14 cellular contexts compared by ENCODE assay signal in genomic region chr5:17325770-17326599, GRCh38.
DNase-seq lines count a peak whose midpoint lies in the region; ATAC-seq and TF ChIP-seq lines count a peak whose summit lies in the region.
"Had no signal": no experiment of that assay in that cellular context is flagged by ENCODE, and none has a peak within 500 bp of the region (broad histone marks: within the 10 kb centered on the region; RNA-seq: fewer than 3 reads in every experiment).

No MANE protein-coding gene starts in this region.

- intact Hi-C loops in prostate gland (cut with DNase I): no loop called here

- H3K36me3 ChIP-seq in MG63: no peaks in the 10 kb centered on the region
- H3K36me3 ChIP-seq in prostate gland: no peaks in the 10 kb centered on the region
- H3K36me3 ChIP-seq: BLaER1 had no signal

- H3K4me1 ChIP-seq in prostate gland (replicated peaks): no peaks in the 10 kb centered on the region
- H3K4me1 ChIP-seq: BLaER1 had no signal

- H3K27ac ChIP-seq in C4-2B (peak overlapping the region; percentile 63), prostate gland (peak overlapping the region; percentile 11 to 38)
- H3K27ac ChIP-seq: BLaER1, KMS-11 had no signal

- 74% methylated on average over 3 of the region's 3 CpGs for WGBS in prostate gland

- H3K9me3 ChIP-seq in MG63 (no peaks in the 10 kb centered on the region; the same call in 1 of the 2 replicates), prostate gland (no peaks in the 10 kb centered on the region)

- ATAC-seq in GM19324 (IDR thresholded peaks at IDR 0.05; ENCODE audit: low FRiP score, unreplicated experiment): no peak
- ATAC-seq: CD8-positive, alpha-beta T cell had no signal

- TF ChIP-seq CTCF in C4-2B (conservative IDR thresholded peaks at IDR 0.05): no peak
- TF ChIP-seq CTCF in fibroblast of villous mesenchyme (IDR thresholded peaks at IDR 0.05; ENCODE audit: insufficient read depth, low read depth, low read length): no peak
- TF ChIP-seq CTCF in prostate gland (IDR thresholded peaks at IDR 0.05): no peak

- H3K27me3 ChIP-seq in MG63 (no peaks in the 10 kb centered on the region), prostate gland (replicated peaks; ENCODE audit: insufficient read depth) (no peaks in the 10 kb centered on the region)
- H3K27me3 ChIP-seq: BLaER1 had no signal

- H3K4me3 ChIP-seq in MG63: no peak overlapping the region
- no peak overlapping the region for H3K4me3 ChIP-seq in fibroblast of villous mesenchyme (ENCODE audit: low read depth, low read length)
- H3K4me3 ChIP-seq in prostate gland: no peak overlapping the region
- H3K4me3 ChIP-seq: BLaER1 had no signal

- peak; percentile 68 for DNase-seq in MG63
- DNase-seq in fibroblast of villous mesenchyme (ENCODE audit: low read depth): peak; percentile 81
- DNase-seq in prostate gland (ENCODE audit: low spot score): no peak
- DNase-seq in EL: no peak
- no peak for DNase-seq in NCI-H774 (lab: John Stamatoyannopoulos, UW)
- DNase-seq: Calu3; CD8-positive, alpha-beta T cell; DMS79 treated with DMSO at 0.1 percent for 48 hours; GOT3; H9 had no signal

- TF ChIP-seq POLR2A in prostate gland (IDR thresholded peaks at IDR 0.05): no peak

Comparison
In these comparisons a context has a peak if more than half of its experiments do, and no peak if none do; other contexts are left out.
1. DNase-seq: peak in MG63 (single experiment) and fibroblast of villous mesenchyme (single experiment); none in prostate gland (single experiment), EL (single experiment) and NCI-H774 (single experiment).